ENCODE assay signal across 8 cellular contexts in genomic region chr13:26221399-26221720, GRCh38. TPM values are rescaled to one million over a fixed set of nuclear protein-coding genes. Genes with fewer than 3 reads are reported as not detected.
DNase-seq lines count a peak whose midpoint lies in the region; ATAC-seq and TF ChIP-seq lines count a peak whose summit lies in the region.

No MANE protein-coding gene starts in this region.

- H3K27ac Mint-ChIP-seq in activated CD8-positive, alpha-beta T cell treated with anti-CD3 and anti-CD28 coated beads for 36 hours: peak overlapping the region; percentile 100
- peak overlapping the region; percentile 96 for H3K27ac Mint-ChIP-seq in stimulated activated effector memory CD8-positive, alpha-beta T cell treated with anti-CD3 and anti-CD28 coated beads, Interleukin-12 subunit alpha, Interleukin-12 subunit beta, amount 100 ng/mL, for 72 hours

- POLR2A ChIA-PET in activated CD8-positive, alpha-beta T cell treated with anti-CD3 and anti-CD28 coated beads for 36 hours (lab: Charles Lee): interaction anchor here (1.0 to 2.3 kb wide), 6 partner anchors 11 to 35 kb away, joined by 3 to 8 read pairs (median 5); no protein-coding TSS in a partner anchor

- ATAC-seq in HG03045 (IDR thresholded peaks at IDR 0.05; ENCODE audit: unreplicated experiment): peak; percentile 31
- ATAC-seq in activated CD8-positive, alpha-beta T cell treated with anti-CD3 and anti-CD28 coated beads for 36 hours: peak; percentile 11
- ATAC-seq in stimulated activated effector memory CD8-positive, alpha-beta T cell treated with anti-CD3 and anti-CD28 coated beads, Interleukin-12 subunit alpha, Interleukin-12 subunit beta, amount 100 ng/mL, for 72 hours: peak; percentile 8

- no peaks in the 10 kb centered on the region for H3K27me3 Mint-ChIP-seq in activated CD8-positive, alpha-beta T cell treated with anti-CD3 and anti-CD28 coated beads for 36 hours

- H3K36me3 Mint-ChIP-seq in activated CD8-positive, alpha-beta T cell treated with anti-CD3 and anti-CD28 coated beads for 36 hours (ENCODE audit: low read depth): peaks cover 29% of the 10 kb centered on the region
- peaks cover 58% of the 10 kb centered on the region for H3K36me3 Mint-ChIP-seq in stimulated activated effector memory CD8-positive, alpha-beta T cell treated with anti-CD3 and anti-CD28 coated beads, Interleukin-12 subunit alpha, Interleukin-12 subunit beta, amount 100 ng/mL, for 72 hours

- H3K9me3 Mint-ChIP-seq in activated CD8-positive, alpha-beta T cell treated with anti-CD3 and anti-CD28 coated beads for 36 hours: no peaks in the 10 kb centered on the region
- no peaks in the 10 kb centered on the region for H3K9me3 Mint-ChIP-seq in stimulated activated effector memory CD8-positive, alpha-beta T cell treated with anti-CD3 and anti-CD28 coated beads, Interleukin-12 subunit alpha, Interleukin-12 subunit beta, amount 100 ng/mL, for 72 hours

- CTCF ChIA-PET in activated CD8-positive, alpha-beta T cell treated with anti-CD3 and anti-CD28 coated beads for 36 hours (lab: Charles Lee): interaction anchor here (2.1 to 5.4 kb wide), 3 partner anchors 35 to 275 kb away, joined by 4 to 32 read pairs (median 12); no protein-coding TSS in a partner anchor

- intact Hi-C loops in activated CD8-positive, alpha-beta T cell treated with anti-CD3 and anti-CD28 coated beads for 36 hours (cut with micrococcal nuclease): no loop called here

- DNase-seq in DMS79 treated with DMSO at 0.1 percent for 48 hours (lab: John Stamatoyannopoulos, UW): peak; percentile 64
- no peak for DNase-seq in DMS79 (lab: John Stamatoyannopoulos, UW)
- no peak for DNase-seq in activated CD8-positive, alpha-beta T cell treated with anti-CD3 and anti-CD28 coated beads for 36 hours
- peak; percentile 9 for DNase-seq in iPS DF 19.7 (ENCODE audit: low read depth, low spot score)
- DNase-seq in stimulated activated effector memory CD8-positive, alpha-beta T cell treated with anti-CD3 and anti-CD28 coated beads, Interleukin-12 subunit alpha, Interleukin-12 subunit beta, amount 100 ng/mL, for 72 hours (ENCODE audit: low spot score in 2 of 2): no peak
- DNase-seq in NCI-H524 treated with DMSO at 0.1 percent for 48 hours (lab: John Stamatoyannopoulos, UW): no peak
- no peak for DNase-seq in inferior parietal cortex (ENCODE audit: extremely low spot score)

- H3K4me1 Mint-ChIP-seq in activated CD8-positive, alpha-beta T cell treated with anti-CD3 and anti-CD28 coated beads for 36 hours (ENCODE audit: low read depth): peaks cover 39% of the 10 kb centered on the region
- peaks cover 36% of the 10 kb centered on the region for H3K4me1 Mint-ChIP-seq in stimulated activated effector memory CD8-positive, alpha-beta T cell treated with anti-CD3 and anti-CD28 coated beads, Interleukin-12 subunit alpha, Interleukin-12 subunit beta, amount 100 ng/mL, for 72 hours

- peak overlapping the region; percentile 100 for H3K4me3 Mint-ChIP-seq in activated CD8-positive, alpha-beta T cell treated with anti-CD3 and anti-CD28 coated beads for 36 hours
- peak overlapping the region; percentile 91 for H3K4me3 Mint-ChIP-seq in stimulated activated effector memory CD8-positive, alpha-beta T cell treated with anti-CD3 and anti-CD28 coated beads, Interleukin-12 subunit alpha, Interleukin-12 subunit beta, amount 100 ng/mL, for 72 hours

- TF ChIP-seq CTCF in activated CD8-positive, alpha-beta T cell treated with anti-CD3 and anti-CD28 coated beads for 36 hours (IDR thresholded peaks at IDR 0.05): no peak

RNA-seq across cellular contexts. Expression of gene RNF6, which starts 0.8 kb away (rescaled TPM):
- 10 to 100 TPM; 36.2 TPM for total RNA-seq in activated CD8-positive, alpha-beta T cell treated with anti-CD3 and anti-CD28 coated beads for 36 hours

RNA-seq across cellular contexts. Expression of gene CDK8, which starts 32.6 kb away (rescaled TPM):
- total RNA-seq in activated CD8-positive, alpha-beta T cell treated with anti-CD3 and anti-CD28 coated beads for 36 hours: 10 to 100 TPM; 19.7 to 20.0 TPM

Comparison
In these comparisons a context has a peak if more than half of its experiments do, and no peak if none do; other contexts are left out.
1. DNase-seq: peak in DMS79 treated with DMSO at 0.1 percent for 48 hours (single experiment) and iPS DF 19.7 (single experiment); none in DMS79 (single experiment), activated CD8-positive, alpha-beta T cell treated with anti-CD3 and anti-CD28 coated beads for 36 hours (single experiment), stimulated activated effector memory CD8-positive, alpha-beta T cell treated with anti-CD3 and anti-CD28 coated beads, Interleukin-12 subunit alpha, Interleukin-12 subunit beta, amount 100 ng/mL, for 72 hours (0 of 2), NCI-H524 treated with DMSO at 0.1 percent for 48 hours (single experiment) and inferior parietal cortex (single experiment).
2. Peak in every context shown above with its lines, with median percentiles within 50 percentile points of each other: ATAC-seq.